In the genomic region with DNA sequence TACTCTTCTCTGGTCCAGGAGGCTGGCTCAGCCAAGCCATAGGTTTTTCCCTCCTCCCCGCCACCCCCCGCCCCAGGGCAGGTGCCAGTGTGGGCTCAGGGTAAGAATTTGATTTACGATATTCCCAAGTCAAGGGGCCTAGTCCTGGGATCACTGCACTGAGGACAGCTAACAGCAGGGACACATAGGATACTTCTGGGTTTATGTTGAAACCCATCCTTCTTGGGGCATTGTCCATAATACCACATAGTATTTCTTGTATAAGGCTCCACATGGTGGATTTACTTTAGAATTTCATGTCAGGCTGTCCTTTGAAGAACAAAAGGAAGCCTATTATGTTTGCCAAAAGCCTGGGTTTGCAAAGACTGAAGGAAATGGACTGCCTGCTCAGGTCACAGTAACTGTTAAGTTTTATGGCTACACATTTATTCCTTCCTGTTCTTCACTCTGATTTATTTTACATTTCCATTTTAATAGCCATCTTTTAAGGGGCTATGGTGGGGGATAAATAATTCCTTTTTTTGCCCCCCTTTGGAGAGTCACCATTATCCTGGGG, we compare ENCODE assay signal across 15 cellular contexts. TPM values are rescaled to one million over a fixed set of nuclear protein-coding genes. Genes with fewer than 3 reads are reported as not detected.
"Had no signal": no experiment of that assay in that cellular context is flagged by ENCODE, and none has a peak within 500 bp of the region (broad histone marks: within the 10 kb centered on the region; RNA-seq: fewer than 3 reads in every experiment).

No MANE protein-coding gene starts in this region.

- DNase-seq: activated CD4-positive, alpha-beta T cell treated with anti-CD3 and anti-CD28 coated beads for 4 hours; activated CD8-positive, alpha-beta T cell treated with anti-CD3 and anti-CD28 coated beads for 36 hours; activated effector memory CD4-positive, alpha-beta T cell treated with Interleukin-2 at 50 U/mL for 16 hours; activated naive CD4-positive, alpha-beta T cell treated with anti-CD3 and anti-CD28 coated beads, Interleukin-2, amount 50 U/mL, for 16 hours; activated T-cell treated with anti-CD3 and anti-CD28 coated beads, Interleukin-2, amount 50 U/mL, for 4 hours; caudate nucleus; effector CD8-positive, alpha-beta T cell; foreskin melanocyte; head of caudate nucleus; lower lobe of right lung; ovary; stimulated activated CD4-positive, alpha-beta T cell treated with anti-CD3 and anti-CD28 coated beads, Interleukin-1b, Interleukin-23, amount 100 ng/mL, for 48 hours; stimulated activated naive CD8-positive, alpha-beta T cell treated with anti-CD3 and anti-CD28 coated beads, Interleukin-15, amount 100 ng/mL, for 72 hours had no signal

- H3K27me3 ChIP-seq: ovary had no signal

- ATAC-seq: activated CD8-positive, alpha-beta T cell treated with anti-CD3 and anti-CD28 coated beads for 36 hours; activated T-cell treated with anti-CD3 and anti-CD28 coated beads, Interleukin-2, amount 50 U/mL, for 4 hours; lower lobe of right lung; stimulated activated naive CD8-positive, alpha-beta T cell treated with anti-CD3 and anti-CD28 coated beads, Interleukin-15, amount 100 ng/mL, for 72 hours; WTC11 had no signal

- H3K4me3 ChIP-seq: lower lobe of right lung, ovary had no signal

- H3K9me3 ChIP-seq: lower lobe of right lung, ovary had no signal

- H3K36me3 ChIP-seq: ovary had no signal

- H3K27ac ChIP-seq: lower lobe of right lung, ovary had no signal

RNA-seq across cellular contexts. Expression of gene MYZAP, which starts 53.7 kb away (rescaled TPM):
- total RNA-seq: activated CD8-positive, alpha-beta T cell treated with anti-CD3 and anti-CD28 coated beads for 36 hours had no signal
- polyA plus RNA-seq: fibroblast of lung had no signal
